In genomic region chr2:215790548-215791421, GRCh38 we compare ENCODE assay signal across 15 cellular contexts.
A peak's percentile ranks its signal among the peaks of the same experiment; 100 is the strongest.
DNase-seq lines count a peak whose midpoint lies in the region; ATAC-seq, FAIRE-seq and TF ChIP-seq lines count a peak whose summit lies in the region.
"Had no signal": no experiment of that assay in that cellular context is flagged by ENCODE, and none has a peak within 500 bp of the region (broad histone marks: within the 10 kb centered on the region; RNA-seq: fewer than 3 reads in every experiment).

No MANE protein-coding gene starts in this region.

- H3K4me1 ChIP-seq in GM23338 (ENCODE audit: insufficient read depth) (peaks cover 21% of the 10 kb centered on the region), H1 (replicated peaks in 1 of 4; ENCODE audit: control insufficient read depth in 3 of 4, insufficient read depth in 4 of 4, low read length in 3 of 4) (no peaks in the 10 kb centered on the region; a peak in 1 of 7 replicates), mesendoderm (ENCODE audit: control insufficient read depth, low read depth, low read length) (peaks cover 7% of the 10 kb centered on the region), smooth muscle cell (ENCODE audit: low read depth) (peaks cover 14% of the 10 kb centered on the region)

- no peaks in the 10 kb centered on the region for H3K79me1 ChIP-seq in H1 (ENCODE audit: low read depth, low read length)
- H3K79me1 ChIP-seq in mesendoderm (ENCODE audit: low read length), result no peaks in the 10 kb centered on the region

- no peak overlapping the region for H2BK5ac ChIP-seq in H1 (ENCODE audit: low read depth, low read length)
- peak overlapping the region; percentile 48 for H2BK5ac ChIP-seq in mesendoderm (ENCODE audit: low read length)

- no peaks in the 10 kb centered on the region for H3K36me3 Mint-ChIP-seq in GM23338 (ENCODE audit: low read depth)
- H3K36me3 Mint-ChIP-seq in activated CD4-positive, alpha-beta T cell treated with anti-CD3 and anti-CD28 coated beads, Interleukin-2, amount 10 ng/mL, durations not matched to agents 24 days and 14 days (ENCODE audit: low read depth), result no peaks in the 10 kb centered on the region

- 87% methylated on average over 6 of the region's 6 CpGs; no CpG with 5 or more reads in 1 of the 2 experiments for WGBS in H1 (ENCODE audit: extremely low coverage in 1 of 2, insufficient coverage in 1 of 2, insufficient read length in 1 of 2, insufficient replicate concordance in 2 of 2, low coverage in 1 of 2, low lambda C conversion rate in 2 of 2, missing lambda C conversion rate in 1 of 2), 2 experiments
- no CpG with 5 or more reads among the region's 6 CpGs for WGBS in mesendoderm (ENCODE audit: extremely low coverage, insufficient coverage, low lambda C conversion rate)
- 74% methylated on average over 6 of the region's 6 CpGs for WGBS in smooth muscle cell (ENCODE audit: low lambda C conversion rate)

- TF ChIP-seq CTCF in GM23338 (conservative IDR thresholded peaks at IDR 0.05; ENCODE audit: low read depth in 2 of 2) (no peak), H1 (IDR thresholded peaks at IDR 0.05; ENCODE audit: control extremely low read depth in 1 of 3, insufficient read depth in 1 of 3, low read depth in 1 of 3, low read length in 3 of 3) (no peak), smooth muscle cell (IDR thresholded peaks at IDR 0.05; ENCODE audit: borderline replicate concordance, insufficient read depth, poor library complexity, severe bottlenecking) (no peak)

- H3K9ac ChIP-seq in H1 (replicated peaks in 1 of 4; ENCODE audit: extremely low read depth in 1 of 4, low read depth in 3 of 4, low read length in 3 of 4), result no peak overlapping the region
- H3K9ac ChIP-seq in mesendoderm (ENCODE audit: low read length), result no peak overlapping the region
- no peak overlapping the region for H3K9ac ChIP-seq in smooth muscle cell (ENCODE audit: low read depth)

- no peak overlapping the region for H3K4me3 ChIP-seq in GM23338
- H3K4me3 ChIP-seq in H1 (ENCODE audit: extremely low read depth in 1 of 4, insufficient read depth in 2 of 4, low read depth in 3 of 4, low read length in 4 of 4), result no peak overlapping the region
- H3K4me3 ChIP-seq in mesendoderm (ENCODE audit: low read length), result no peak overlapping the region
- H3K4me3 ChIP-seq in smooth muscle cell, result no peak overlapping the region
- H3K4me3 ChIP-seq: BLaER1 treated with 17β-estradiol and CSF1 and Interleukin-3, amounts not matched to agents 10 nM and 100 nM; Peyer's patch had no signal

- CTCF ChIA-PET in H1 (lab: Charles Lee; ENCODE audit: partially characterized antibody), result interaction anchor here (0.7 to 1.6 kb wide), 6 partner anchors 14 to 521 kb away, joined by 3 to 5 read pairs (median 4); no protein-coding TSS in a partner anchor

- H3K4me3 Mint-ChIP-seq in GM23338, result no peak overlapping the region
- no peak overlapping the region for H3K4me3 Mint-ChIP-seq in activated CD4-positive, alpha-beta T cell treated with anti-CD3 and anti-CD28 coated beads, Interleukin-2, amount 10 ng/mL, durations not matched to agents 24 days and 14 days

- peaks cover 25% of the 10 kb centered on the region for H3K4me1 Mint-ChIP-seq in GM23338
- H3K4me1 Mint-ChIP-seq in activated CD4-positive, alpha-beta T cell treated with anti-CD3 and anti-CD28 coated beads, Interleukin-2, amount 10 ng/mL, durations not matched to agents 24 days and 14 days, result peaks cover 7% of the 10 kb centered on the region

- no peak for TF ChIP-seq RAD21 in H1 (IDR thresholded peaks at IDR 0.05 in 1 of 2, conservative IDR thresholded peaks at IDR 0.05 in 1 of 2; ENCODE audit: low read depth in 2 of 2, low read length in 2 of 2)

- H3K4ac ChIP-seq in H1 (replicated peaks; ENCODE audit: insufficient read length, low read depth, low read length) (no peak overlapping the region), mesendoderm (ENCODE audit: low read depth, low read length) (no peak overlapping the region)

- peaks cover 4% of the 10 kb centered on the region; the same call in 1 of the 2 replicates for H3K9me2 ChIP-seq in GM23338 (ENCODE audit: insufficient read depth)

- H2BK120ac ChIP-seq in H1 (replicated peaks; ENCODE audit: low read depth, low read length), result no peak overlapping the region
- peak overlapping the region; percentile 97 for H2BK120ac ChIP-seq in mesendoderm (ENCODE audit: low read depth, low read length)

- H2BK12ac ChIP-seq in H1 (ENCODE audit: low read depth, low read length), result no peak overlapping the region

- H2AK5ac ChIP-seq in H1 (ENCODE audit: low read depth, low read length), result no peak overlapping the region
- peak overlapping the region; percentile 84 for H2AK5ac ChIP-seq in mesendoderm (ENCODE audit: low read length)

- H3K27ac Mint-ChIP-seq in GM23338, result 0 out of 2 replicates have a peak overlapping the region, but pooled peaks have one; percentile 32
- H3K27ac Mint-ChIP-seq in activated CD4-positive, alpha-beta T cell treated with anti-CD3 and anti-CD28 coated beads, Interleukin-2, amount 10 ng/mL, durations not matched to agents 24 days and 14 days, result no peak overlapping the region

- H3K18ac ChIP-seq in H1 (ENCODE audit: extremely low read depth, low read length) (no peak overlapping the region), mesendoderm (ENCODE audit: low read length) (peak overlapping the region; percentile 78)

- POLR2A ChIA-PET in H1 (lab: Charles Lee; ENCODE audit: partially characterized antibody), result interaction anchor here (0.6 kb wide), 2 partner anchors 43 to 292 kb away, joined by 3 read pairs; no protein-coding TSS in a partner anchor

- no peaks in the 10 kb centered on the region; the same call in 2 of the 3 replicates for H3K9me3 Mint-ChIP-seq in GM23338
- no peaks in the 10 kb centered on the region for H3K9me3 Mint-ChIP-seq in activated CD4-positive, alpha-beta T cell treated with anti-CD3 and anti-CD28 coated beads, Interleukin-2, amount 10 ng/mL, durations not matched to agents 24 days and 14 days

- no peaks in the 10 kb centered on the region for H3K27me3 ChIP-seq in GM23338 (ENCODE audit: insufficient read depth)
- no peaks in the 10 kb centered on the region for H3K27me3 ChIP-seq in H1 (replicated peaks in 1 of 4; ENCODE audit: control insufficient read depth in 3 of 4, extremely low read depth in 1 of 4, insufficient read depth in 3 of 4, low read length in 3 of 4)
- no peaks in the 10 kb centered on the region for H3K27me3 ChIP-seq in mesendoderm (ENCODE audit: insufficient read depth, low read length, poor library complexity)
- no peaks in the 10 kb centered on the region for H3K27me3 ChIP-seq in smooth muscle cell (ENCODE audit: low read depth)
- H3K27me3 ChIP-seq: BLaER1 treated with 17β-estradiol and CSF1 and Interleukin-3, amounts not matched to agents 10 nM and 100 nM; Peyer's patch had no signal

- H3K9me3 ChIP-seq in H1 (ENCODE audit: insufficient read depth in 2 of 2, low read depth in 1 of 2, low read length in 1 of 2) (no peaks in the 10 kb centered on the region), smooth muscle cell (replicated peaks; ENCODE audit: low read depth) (no peaks in the 10 kb centered on the region)
- H3K9me3 ChIP-seq: BLaER1 treated with 17β-estradiol and CSF1 and Interleukin-3, amounts not matched to agents 10 nM and 100 nM; Peyer's patch had no signal

- no peaks in the 10 kb centered on the region for H4K20me1 ChIP-seq in GM23338 (replicated peaks; ENCODE audit: insufficient read depth)
- H4K20me1 ChIP-seq in H1 (replicated peaks in 1 of 2; ENCODE audit: control insufficient read depth in 1 of 2, insufficient read depth in 2 of 2, low read length in 2 of 2), result no peaks in the 10 kb centered on the region
- H4K20me1 ChIP-seq in smooth muscle cell (ENCODE audit: low read depth), result no peaks in the 10 kb centered on the region
- H4K20me1 ChIP-seq: BLaER1 treated with 17β-estradiol and CSF1 and Interleukin-3, amounts not matched to agents 10 nM and 100 nM had no signal

- ATAC-seq in GM23338, result no peak
- no peak for ATAC-seq in HG03039 (IDR thresholded peaks at IDR 0.05; ENCODE audit: unreplicated experiment)

- H2AFZ ChIP-seq in GM23338, result peak overlapping the region; percentile 95
- H2AFZ ChIP-seq in H1 (ENCODE audit: low read length), result peak overlapping the region; percentile 70
- H2AFZ ChIP-seq in smooth muscle cell (ENCODE audit: low read depth), result peak overlapping the region; percentile 30

- no peak overlapping the region for H3K56ac ChIP-seq in H1 (replicated peaks; ENCODE audit: insufficient read length, low read depth, low read length)
- peak overlapping the region; percentile 54 for H3K56ac ChIP-seq in mesendoderm (ENCODE audit: low read length)

- TF ChIP-seq POLR2A in H1 (IDR thresholded peaks at IDR 0.05; ENCODE audit: control extremely low read depth in 1 of 2, low read depth in 2 of 2, low read length in 2 of 2), result no peak

- no peaks in the 10 kb centered on the region for H3K79me2 ChIP-seq in GM23338 (replicated peaks; ENCODE audit: insufficient read depth)
- no peaks in the 10 kb centered on the region for H3K79me2 ChIP-seq in H1 (ENCODE audit: control insufficient read depth in 1 of 2, insufficient read depth in 2 of 2, low read length in 2 of 2)
- H3K79me2 ChIP-seq in mesendoderm (ENCODE audit: control insufficient read depth, insufficient read depth, low read length), result no peaks in the 10 kb centered on the region
- H3K79me2 ChIP-seq in smooth muscle cell (ENCODE audit: low read depth), result no peaks in the 10 kb centered on the region

- TF ChIP-seq EP300 in H1 (IDR thresholded peaks at IDR 0.05; ENCODE audit: borderline replicate concordance in 1 of 2, low read depth in 2 of 2, low read length in 2 of 2), result no peak

- intact Hi-C loops in activated CD4-positive, alpha-beta T cell treated with anti-CD3 and anti-CD28 coated beads, Interleukin-2, amount 10 ng/mL, durations not matched to agents 24 days and 14 days (cut with micrococcal nuclease), result no loop called here

- H3K27me3 Mint-ChIP-seq in GM23338 (ENCODE audit: insufficient read depth, low read depth, poor library complexity), result peaks cover 3% of the 10 kb centered on the region
- H3K27me3 Mint-ChIP-seq in activated CD4-positive, alpha-beta T cell treated with anti-CD3 and anti-CD28 coated beads, Interleukin-2, amount 10 ng/mL, durations not matched to agents 24 days and 14 days, result no peaks in the 10 kb centered on the region

- no peaks in the 10 kb centered on the region; the same call in 1 of the 2 replicates for H3K23me2 ChIP-seq in H1 (ENCODE audit: low read depth, low read length)

- no peak overlapping the region for H4K8ac ChIP-seq in H1 (ENCODE audit: extremely low read depth, insufficient read depth, low read length)
- H4K8ac ChIP-seq in mesendoderm (ENCODE audit: low read depth, low read length), result no peak overlapping the region

- H3K27ac ChIP-seq in GM23338 (ENCODE audit: low read depth) (no peak overlapping the region), H1 (ENCODE audit: low read depth, low read length) (no peak overlapping the region), mesendoderm (ENCODE audit: low read depth, low read length) (peak overlapping the region; percentile 19), smooth muscle cell (ENCODE audit: low read depth) (peak overlapping the region; percentile 51)
- H3K27ac ChIP-seq: Peyer's patch had no signal

- H3K14ac ChIP-seq in H1 (ENCODE audit: insufficient read length), result no peak overlapping the region

- H3K23ac ChIP-seq in H1 (ENCODE audit: insufficient read length), result no peak overlapping the region
- no peak overlapping the region for H3K23ac ChIP-seq in mesendoderm (ENCODE audit: low read length)

- H2BK15ac ChIP-seq in H1 (ENCODE audit: low read length) (no peak overlapping the region), mesendoderm (replicated peaks; ENCODE audit: low read depth) (peak overlapping the region; percentile 58)

- H3F3A ChIP-seq in GM23338 (replicated peaks; ENCODE audit: low read depth), result no peaks in the 10 kb centered on the region
- H3F3A ChIP-seq in smooth muscle cell (ENCODE audit: low read depth), result peaks cover 9% of the 10 kb centered on the region

- DNase-seq in GM23338 (ENCODE audit: low spot score), result no peak
- no peak for DNase-seq in H1 (ENCODE audit: low read depth in 1 of 2, low spot score in 2 of 2)
- no peak for DNase-seq in mesendoderm
- no peak for DNase-seq in smooth muscle cell (lab: John Stamatoyannopoulos, UW; ENCODE audit: unreplicated experiment)
- no peak for DNase-seq in HPDE6-E6E7 (ENCODE audit: extremely low spot score)
- no peak for DNase-seq in NCI-H1694 treated with DMSO at 0.1 percent for 48 hours (lab: John Stamatoyannopoulos, UW)
- DNase-seq in activated CD4-positive, alpha-beta T cell treated with anti-CD3 and anti-CD28 coated beads, Interleukin-2, amount 10 ng/mL, durations not matched to agents 24 days and 14 days, result no peak
- DNase-seq: KG1, NCI-H1092, NCI-H1694, NCI-H774, Peyer's patch had no signal

- H3K4me2 ChIP-seq in GM23338 (peak overlapping the region; percentile 26), H1 (ENCODE audit: insufficient read depth in 1 of 2, low read depth in 2 of 2, low read length in 2 of 2) (no peak overlapping the region), mesendoderm (ENCODE audit: low read length) (no peak overlapping the region), smooth muscle cell (no peak overlapping the region)

- H3K36me3 ChIP-seq in GM23338 (ENCODE audit: insufficient read depth), result no peaks in the 10 kb centered on the region
- no peaks in the 10 kb centered on the region for H3K36me3 ChIP-seq in H1 (ENCODE audit: control insufficient read depth in 2 of 4, insufficient read depth in 4 of 4, low read length in 3 of 4)
- H3K36me3 ChIP-seq in mesendoderm (ENCODE audit: control insufficient read depth, insufficient read depth, low read length), result no peaks in the 10 kb centered on the region
- H3K36me3 ChIP-seq in smooth muscle cell (ENCODE audit: low read depth), result no peaks in the 10 kb centered on the region
- H3K36me3 ChIP-seq: BLaER1 treated with 17β-estradiol and CSF1 and Interleukin-3, amounts not matched to agents 10 nM and 100 nM; Peyer's patch had no signal

- FAIRE-seq in H1 (lab: Jason Lieb, UNC), result no peak
- FAIRE-seq: HTR-8/SVneo had no signal

- no peak overlapping the region for H2BK20ac ChIP-seq in H1 (ENCODE audit: low read length)

- H4K5ac ChIP-seq in H1 (ENCODE audit: insufficient read length, low read depth, low read length), result no peak overlapping the region
- H4K5ac ChIP-seq in mesendoderm (ENCODE audit: low read length), result no peak overlapping the region

- no peak overlapping the region for H4K91ac ChIP-seq in H1 (replicated peaks; ENCODE audit: insufficient read length, low read length)

Comparison
In these comparisons a context has a peak if more than half of its experiments do, and no peak if none do; other contexts are left out.
1. H2AFZ ChIP-seq: peak in every context shown above with its lines; median percentile 95 in GM23338; 70 in H1; 30 in smooth muscle cell.
2. H3K27ac ChIP-seq: peak in mesendoderm (single experiment) and smooth muscle cell (single experiment); none in GM23338 (single experiment) and H1 (single experiment).